ENCODE assay signal across 8 cellular contexts in genomic region chr2:143936758-143937562, GRCh38.
DNase-seq lines count a peak whose midpoint lies in the region; ATAC-seq and TF ChIP-seq lines count a peak whose summit lies in the region.

No MANE protein-coding gene starts in this region.

- H3K9me3 ChIP-seq in heart right ventricle = no peaks in the 10 kb centered on the region
- H3K9me3 ChIP-seq in parathyroid adenoma (ENCODE audit: control insufficient read depth, low read length) = no peaks in the 10 kb centered on the region

- peak overlapping the region; percentile 78 for H3K4me2 ChIP-seq in parathyroid adenoma (ENCODE audit: low read length)

- peaks cover 0 to 22% (median 0%) of the 10 kb centered on the region in 9 donors for H3K4me1 ChIP-seq in heart right ventricle
- H3K4me1 ChIP-seq in parathyroid adenoma = no peaks in the 10 kb centered on the region

- H3K4me3 ChIP-seq in GM12864 (ENCODE audit: low read depth, low read length) (peak overlapping the region; percentile 51), heart right ventricle (peak overlapping the region; percentile 27 to 64 (median 58)), parathyroid adenoma (ENCODE audit: low read depth, low read length) (peak overlapping the region; percentile 55)

- DNase-seq in GM12864 (ENCODE audit: low read depth) (no peak), LHCN-M2 (ENCODE audit: low read depth) (peak; percentile 54), heart right ventricle (peak; percentile 10 to 35), GDM1 (lab: John Stamatoyannopoulos, UW) (no peak), SW 1271 (lab: John Stamatoyannopoulos, UW) (no peak)
- peak; percentile 13 for DNase-seq in activated naive CD4-positive, alpha-beta T cell treated with anti-CD3 and anti-CD28 coated beads, Interleukin-2, amount 50 U/mL, for 16 hours

- peak overlapping the region; percentile 63 for H2AFZ ChIP-seq in parathyroid adenoma

- H3K79me2 ChIP-seq in parathyroid adenoma = no peaks in the 10 kb centered on the region

- H3K27me3 ChIP-seq in heart right ventricle (peaks cover 0 to 40% (median 6%) of the 10 kb centered on the region in 7 donors), parathyroid adenoma (ENCODE audit: control insufficient read depth, insufficient read depth, low read length) (no peaks in the 10 kb centered on the region)

- no peak overlapping the region for H3K9ac ChIP-seq in parathyroid adenoma

- ATAC-seq in GM21786 (IDR thresholded peaks at IDR 0.05; ENCODE audit: unreplicated experiment) (peak; percentile 57), heart right ventricle (peak; percentile 60 to 82 (median 76))

- intact Hi-C loops in heart right ventricle (cut with DNase I) = loop anchor here in 2 of 10 donors (10.0 kb wide), 3 partner anchors 412 to 588 kb away; partner anchors contain the start of gene ZEB2 (in 1 of the 2)

- H3K36me3 ChIP-seq in heart right ventricle (no peaks in the 10 kb centered on the region), parathyroid adenoma (ENCODE audit: control insufficient read depth, insufficient read depth, low read length) (no peaks in the 10 kb centered on the region)

- WGBS in heart right ventricle, 2 donors = 1% methylated on average over 103 to 105 of the region's 105 CpGs

- TF ChIP-seq CTCF in GM12864 (IDR thresholded peaks at IDR 0.05; ENCODE audit: low read depth, low read length, missing control alignments) (no peak), heart right ventricle (IDR thresholded peaks at IDR 0.05) (no peak), parathyroid adenoma (IDR thresholded peaks at IDR 0.05) (no peak)

- peak overlapping the region in 9 of 10 donors; percentile 11 to 81 (median 62) for H3K27ac ChIP-seq in heart right ventricle
- H3K27ac ChIP-seq in parathyroid adenoma = no peak overlapping the region

Comparison
In these comparisons a context has a peak if more than half of its experiments do, and no peak if none do; other contexts are left out.
1. DNase-seq: peak in LHCN-M2 (single experiment), activated naive CD4-positive, alpha-beta T cell treated with anti-CD3 and anti-CD28 coated beads, Interleukin-2, amount 50 U/mL, for 16 hours (single experiment) and heart right ventricle (2 of 2); none in GM12864 (single experiment), GDM1 (single experiment) and SW 1271 (0 of 2).
2. Peak in every context shown above with its lines, with median percentiles within 50 percentile points of each other: H3K4me3 ChIP-seq.